Comparison of ENCODE assay signal across 1 cellular context in genomic region chr5:146073239-146073900, GRCh38.
TF ChIP-seq lines count a peak whose summit lies in the region.

No MANE protein-coding gene starts in this region.

TF ChIP-seq in K562, 482 proteins besides CTCF, POLR2A, EP300 and RAD21 (continued from another document):
- no peak for TF ChIP-seq ARID4B (CRISPR knock-in tag; IDR thresholded peaks at IDR 0.05)
- no peak for TF ChIP-seq CBX3 (IDR thresholded peaks at IDR 0.05; ENCODE audit: borderline replicate concordance in 1 of 2, low read length in 2 of 2)
- no peak for TF ChIP-seq CBX1 (IDR thresholded peaks at IDR 0.05; ENCODE audit: low read depth)
- no peak for TF ChIP-seq SRSF7 (optimal IDR thresholded peaks at IDR 0.05; ENCODE audit: low read depth, low read length)
